1 cellular context compared by ENCODE assay signal in genomic region chr7:76369011-76369410, GRCh38.
TF ChIP-seq lines count a peak whose summit lies in the region.

No MANE protein-coding gene starts in this region.

TF ChIP-seq in K562, 482 proteins besides CTCF, POLR2A, EP300 and RAD21 (continued from another document):
- TF ChIP-seq MGA (IDR thresholded peaks at IDR 0.05) (no peak), HBP1 (CRISPR knock-in tag; IDR thresholded peaks at IDR 0.05) (no peak), ZNF143 (CRISPR knock-in tag; IDR thresholded peaks at IDR 0.05) (no peak), PKNOX1 (IDR thresholded peaks at IDR 0.05) (no peak), PCBP2 (IDR thresholded peaks at IDR 0.05; ENCODE audit: low read depth, low read length, poor library complexity, severe bottlenecking) (no peak), NFE2 (IDR thresholded peaks at IDR 0.05; ENCODE audit: low read depth) (peak; percentile 28; the same call in 1 of the 2 replicates), MAFK (IDR thresholded peaks at IDR 0.05; ENCODE audit: low read length) (peak; percentile 33; the same call in 1 of the 2 replicates), PTBP1 (IDR thresholded peaks at IDR 0.05; ENCODE audit: low read depth, low read length) (no peak), ZNF445 (CRISPR knock-in tag; IDR thresholded peaks at IDR 0.05; ENCODE audit: low read depth) (no peak), ZNF316 (IDR thresholded peaks at IDR 0.05) (peak; percentile 83), KLF1 (tag; IDR thresholded peaks at IDR 0.05) (no peak), ZNF165 (CRISPR knock-in tag; IDR thresholded peaks at IDR 0.05; ENCODE audit: borderline replicate concordance) (no peak), E4F1 (CRISPR knock-in tag; IDR thresholded peaks at IDR 0.05; ENCODE audit: borderline replicate concordance) (no peak), RHOXF2B (CRISPR knock-in tag; conservative IDR thresholded peaks at IDR 0.05) (no peak), MAFF (IDR thresholded peaks at IDR 0.05; ENCODE audit: low read length) (0 out of 2 replicates have a peak, but pooled peaks have one; percentile 17), ELK3 (CRISPR knock-in tag; IDR thresholded peaks at IDR 0.05) (no peak), PREB (CRISPR knock-in tag; IDR thresholded peaks at IDR 0.05) (no peak), BRF1 (IDR thresholded peaks at IDR 0.05; ENCODE audit: borderline replicate concordance, extremely low read depth, insufficient read length) (no peak), IFI16 (CRISPR knock-in tag; IDR thresholded peaks at IDR 0.05) (no peak), SNIP1 (IDR thresholded peaks at IDR 0.05; ENCODE audit: low read depth) (no peak), ZNF274 (IDR thresholded peaks at IDR 0.05; ENCODE audit: borderline replicate concordance, low read depth, low read length) (no peak), THRAP3 (IDR thresholded peaks at IDR 0.05; ENCODE audit: borderline replicate concordance) (no peak), RFX5 (IDR thresholded peaks at IDR 0.05; ENCODE audit: low read depth, low read length) (no peak), AFF4 (CRISPR knock-in tag; IDR thresholded peaks at IDR 0.05) (no peak), ZC3H4 (CRISPR knock-in tag; IDR thresholded peaks at IDR 0.05; ENCODE audit: borderline replicate concordance) (no peak), ZNF639 (CRISPR knock-in tag; conservative IDR thresholded peaks at IDR 0.05 in 1 of 2, IDR thresholded peaks at IDR 0.05 in 1 of 2) (no peak), CBX5 (IDR thresholded peaks at IDR 0.05; ENCODE audit: borderline replicate concordance, low read depth) (no peak)
